ENCODE assay signal across 23 cellular contexts in genomic region chr22:17744430-17744829, GRCh38. TPM values are rescaled to one million over a fixed set of nuclear protein-coding genes. Genes with fewer than 3 reads are reported as not detected.
DNase-seq lines count a peak whose midpoint lies in the region; ATAC-seq and TF ChIP-seq lines count a peak whose summit lies in the region.
"Had no signal": no experiment of that assay in that cellular context is flagged by ENCODE, and none has a peak within 500 bp of the region (broad histone marks: within the 10 kb centered on the region; RNA-seq: fewer than 3 reads in every experiment).

No MANE protein-coding gene starts in this region.

- H3K4me1 Mint-ChIP-seq in natural killer cell (peaks cover 6 to 10% of the 10 kb centered on the region in 2 donors), mesothelial cell of epicardium (no peaks in the 10 kb centered on the region)
- peaks cover 0 to 9% of the 10 kb centered on the region in 2 donors for H3K4me1 Mint-ChIP-seq in natural killer cell treated with Interleukin-12 subunit alpha and Interleukin-12 subunit beta and Interleukin-15 and Interleukin-18, amount 100 ng/mL, for 72 hours (ENCODE audit: low read depth in 2 of 2)
- H3K4me1 Mint-ChIP-seq in activated naive CD8-positive, alpha-beta T cell treated with anti-CD3 and anti-CD28 coated beads, Interleukin-2, amount 50 U/mL, for 24 hours, result peaks cover 5% of the 10 kb centered on the region

- H3K9me2 ChIP-seq in OCI-LY7 (ENCODE audit: insufficient read depth, low read length), result no peaks in the 10 kb centered on the region

- H3K9me3 Mint-ChIP-seq in natural killer cell (no peaks in the 10 kb centered on the region), mesothelial cell of epicardium (no peaks in the 10 kb centered on the region)
- no peaks in the 10 kb centered on the region for H3K9me3 Mint-ChIP-seq in natural killer cell treated with Interleukin-12 subunit alpha and Interleukin-12 subunit beta and Interleukin-15 and Interleukin-18, amount 100 ng/mL, for 72 hours
- no peaks in the 10 kb centered on the region for H3K9me3 Mint-ChIP-seq in activated naive CD8-positive, alpha-beta T cell treated with anti-CD3 and anti-CD28 coated beads, Interleukin-2, amount 50 U/mL, for 24 hours
- H3K9me3 Mint-ChIP-seq: activated CD4-positive, alpha-beta memory T cell treated with anti-CD3 and anti-CD28 coated beads for 36 hours had no signal

- peaks cover 15% of the 10 kb centered on the region for H3K4me1 ChIP-seq in OCI-LY7 (ENCODE audit: insufficient read depth, low read length, poor library complexity, severe bottlenecking)
- H3K4me1 ChIP-seq in stomach, result peaks cover 0 to 19% (median 10%) of the 10 kb centered on the region in 4 donors
- peaks cover 6% of the 10 kb centered on the region for H3K4me1 ChIP-seq in vagina

- H3K27me3 Mint-ChIP-seq in natural killer cell (ENCODE audit: low read depth in 2 of 2) (no peaks in the 10 kb centered on the region), mesothelial cell of epicardium (ENCODE audit: low read depth) (no peaks in the 10 kb centered on the region)
- H3K27me3 Mint-ChIP-seq in natural killer cell treated with Interleukin-12 subunit alpha and Interleukin-12 subunit beta and Interleukin-15 and Interleukin-18, amount 100 ng/mL, for 72 hours, result no peaks in the 10 kb centered on the region
- no peaks in the 10 kb centered on the region for H3K27me3 Mint-ChIP-seq in activated naive CD8-positive, alpha-beta T cell treated with anti-CD3 and anti-CD28 coated beads, Interleukin-2, amount 50 U/mL, for 24 hours
- H3K27me3 Mint-ChIP-seq: activated CD4-positive, alpha-beta memory T cell treated with anti-CD3 and anti-CD28 coated beads for 36 hours; activated naive CD8-positive, alpha-beta T cell; B cell had no signal

- CTCF ChIA-PET in OCI-LY7 (lab: Charles Lee; ENCODE audit: unreplicated experiment), result interaction anchor here (0.5 to 1.4 kb wide), 3 partner anchors 28 to 239 kb away, joined by 3 to 6 read pairs (median 4); no protein-coding TSS in a partner anchor

- H3K27me3 ChIP-seq in stomach (no peaks in the 10 kb centered on the region), vagina (no peaks in the 10 kb centered on the region)
- H3K27me3 ChIP-seq: dorsolateral prefrontal cortex had no signal

- POLR2A ChIA-PET in OCI-LY7 (lab: Charles Lee), result interaction anchor here (2.0 kb wide), 1 partner anchor 33 kb away, joined by 7 read pairs; no protein-coding TSS in a partner anchor

- no peaks in the 10 kb centered on the region for H4K20me1 ChIP-seq in OCI-LY7 (ENCODE audit: insufficient read depth, low read length)

- no peaks in the 10 kb centered on the region for H3K36me3 Mint-ChIP-seq in natural killer cell
- H3K36me3 Mint-ChIP-seq in natural killer cell treated with Interleukin-12 subunit alpha and Interleukin-12 subunit beta and Interleukin-15 and Interleukin-18, amount 100 ng/mL, for 72 hours, result no peaks in the 10 kb centered on the region
- peaks cover 5% of the 10 kb centered on the region for H3K36me3 Mint-ChIP-seq in mesothelial cell of epicardium
- no peaks in the 10 kb centered on the region for H3K36me3 Mint-ChIP-seq in activated naive CD8-positive, alpha-beta T cell treated with anti-CD3 and anti-CD28 coated beads, Interleukin-2, amount 50 U/mL, for 24 hours (ENCODE audit: low read depth)
- H3K36me3 Mint-ChIP-seq: activated CD4-positive, alpha-beta memory T cell treated with anti-CD3 and anti-CD28 coated beads for 36 hours; activated naive CD8-positive, alpha-beta T cell had no signal

- no peak overlapping the region for H2AFZ ChIP-seq in OCI-LY7 (ENCODE audit: low read length)

- TF ChIP-seq CTCF in natural killer cell (IDR thresholded peaks at IDR 0.05) (no peak), OCI-LY7 (conservative IDR thresholded peaks at IDR 0.05; ENCODE audit: low read length) (no peak), mesothelial cell of epicardium (IDR thresholded peaks at IDR 0.05; ENCODE audit: unreplicated experiment) (no peak), stomach (IDR thresholded peaks at IDR 0.05) (no peak), vagina (IDR thresholded peaks at IDR 0.05) (no peak)

- no peaks in the 10 kb centered on the region for H3K79me2 ChIP-seq in OCI-LY7 (ENCODE audit: insufficient read depth, low read depth, low read length)

- H3K36me3 ChIP-seq in OCI-LY7 (ENCODE audit: insufficient read depth, low read length) (peaks cover 10% of the 10 kb centered on the region), stomach (peaks cover 0 to 19% (median 13%) of the 10 kb centered on the region in 4 donors), vagina (no peaks in the 10 kb centered on the region)
- H3K36me3 ChIP-seq: thoracic aorta had no signal

- TF ChIP-seq POLR2A in stomach (IDR thresholded peaks at IDR 0.05) (no peak), vagina (IDR thresholded peaks at IDR 0.05) (no peak)

- 41 to 66% (median 57%) methylated on average over 7 of the region's 7 CpGs for WGBS in stomach, 5 donors

- H3K4me2 ChIP-seq in OCI-LY7 (ENCODE audit: low read length), result peak overlapping the region; percentile 18; the same call in 1 of the 2 replicates

- H3K4me3 Mint-ChIP-seq in natural killer cell, result no peak overlapping the region
- no peak overlapping the region for H3K4me3 Mint-ChIP-seq in natural killer cell treated with Interleukin-12 subunit alpha and Interleukin-12 subunit beta and Interleukin-15 and Interleukin-18, amount 100 ng/mL, for 72 hours
- no peak overlapping the region for H3K4me3 Mint-ChIP-seq in mesothelial cell of epicardium
- H3K4me3 Mint-ChIP-seq in activated naive CD8-positive, alpha-beta T cell treated with anti-CD3 and anti-CD28 coated beads, Interleukin-2, amount 50 U/mL, for 24 hours, result no peak overlapping the region
- H3K4me3 Mint-ChIP-seq: activated CD4-positive, alpha-beta memory T cell treated with anti-CD3 and anti-CD28 coated beads for 36 hours; activated naive CD8-positive, alpha-beta T cell; B cell had no signal

- H3K27ac Mint-ChIP-seq in natural killer cell (peak overlapping the region; percentile 31 to 63), mesothelial cell of epicardium (peak overlapping the region; percentile 16)
- no peak overlapping the region for H3K27ac Mint-ChIP-seq in natural killer cell treated with Interleukin-12 subunit alpha and Interleukin-12 subunit beta and Interleukin-15 and Interleukin-18, amount 100 ng/mL, for 72 hours
- H3K27ac Mint-ChIP-seq in activated naive CD8-positive, alpha-beta T cell treated with anti-CD3 and anti-CD28 coated beads, Interleukin-2, amount 50 U/mL, for 24 hours, result no peak overlapping the region
- H3K27ac Mint-ChIP-seq: activated CD4-positive, alpha-beta memory T cell treated with anti-CD3 and anti-CD28 coated beads for 36 hours; activated naive CD8-positive, alpha-beta T cell; B cell had no signal

- BruUV-seq in OCI-LY7 (replicated peaks; lab: Mats Ljungman, UMichigan), result no TSS peak

- H3K4me3 ChIP-seq in OCI-LY7 (ENCODE audit: low read depth, low read length, poor library complexity, severe bottlenecking), result no peak overlapping the region
- H3K4me3 ChIP-seq in stomach, result no peak overlapping the region
- no peak overlapping the region for H3K4me3 ChIP-seq in vagina
- H3K4me3 ChIP-seq: lung, thoracic aorta had no signal

- no peak for ATAC-seq in natural killer cell
- no peak for ATAC-seq in natural killer cell treated with Interleukin-12 subunit alpha and Interleukin-12 subunit beta and Interleukin-15 and Interleukin-18, amount 100 ng/mL, for 72 hours
- no peak for ATAC-seq in activated naive CD8-positive, alpha-beta T cell treated with anti-CD3 and anti-CD28 coated beads, Interleukin-2, amount 50 U/mL, for 24 hours

- intact Hi-C loops in natural killer cell (cut with micrococcal nuclease) (loop anchor here (5.0 kb wide), 1 partner anchor 43 kb away; no protein-coding TSS in a partner anchor), OCI-LY7 (cut with micrococcal nuclease; ENCODE audit: unreplicated experiment) (no loop called here), stomach (cut with DNase I; ENCODE audit: low total_unique reads) (loop anchor here (10.0 kb wide), 1 partner anchor 190 kb away; no protein-coding TSS in a partner anchor), vagina (cut with DNase I) (no loop called here)

- DNase-seq in natural killer cell (no peak), OCI-LY7 (ENCODE audit: low spot score) (no peak), mesothelial cell of epicardium (ENCODE audit: low spot score in 2 of 2, unreplicated experiment in 2 of 2) (no peak), stomach (peak; percentile 47), vagina (ENCODE audit: extremely low spot score in 2 of 2) (no peak)
- DNase-seq in natural killer cell treated with Interleukin-12 subunit alpha and Interleukin-12 subunit beta and Interleukin-15 and Interleukin-18, amount 100 ng/mL, for 72 hours (ENCODE audit: low spot score), result no peak
- no peak for DNase-seq in stimulated activated CD4-positive, alpha-beta T cell treated with anti-CD3 and anti-CD28 coated beads, Interleukin-15, amount 100 ng/mL, for 24 hours
- no peak for DNase-seq in activated naive CD8-positive, alpha-beta T cell treated with anti-CD3 and anti-CD28 coated beads, Interleukin-2, amount 50 U/mL, for 24 hours
- DNase-seq: activated CD4-positive, alpha-beta memory T cell treated with anti-CD3 and anti-CD28 coated beads for 36 hours; activated CD4-positive, CD25-positive, alpha-beta regulatory T cell; glutamatergic neuron; NCI-H146; NCI-H2171 treated with DMSO at 0.1 percent for 48 hours; NCI-H526 treated with DMSO at 0.1 percent for 48 hours; OCI-M1; SHP77 treated with DMSO at 0.1 percent for 48 hours; stimulated activated CD4-positive, alpha-beta T cell treated with anti-CD3 and anti-CD28 coated beads, Interleukin-4, amount 100 ng/mL, for 24 hours; stimulated activated naive CD4-positive, alpha-beta T cell treated with Interleukin-2 at 50 U/mL for 16 hours had no signal

- TF ChIP-seq EP300 in stomach (IDR thresholded peaks at IDR 0.05), result no peak

- H3K27ac ChIP-seq in OCI-LY7 (ENCODE audit: low read depth, low read length, poor library complexity, severe bottlenecking) (no peak overlapping the region), stomach (no peak overlapping the region), vagina (no peak overlapping the region)
- H3K27ac ChIP-seq: thoracic aorta had no signal

- H3K9me3 ChIP-seq in OCI-LY7 (ENCODE audit: low read length) (no peaks in the 10 kb centered on the region), stomach (no peaks in the 10 kb centered on the region), vagina (no peaks in the 10 kb centered on the region)
- H3K9me3 ChIP-seq: thoracic aorta had no signal

RNA-seq across cellular contexts. Expression of gene BID, which starts 29.8 kb away (rescaled TPM):
- total RNA-seq in natural killer cell, result 10 to 100 TPM; 40.9 to 42.4 (median 42.3) TPM
- 10 to 100 TPM; 32.0 to 59.3 TPM for total RNA-seq in natural killer cell treated with Interleukin-12 subunit alpha and Interleukin-12 subunit beta and Interleukin-15 and Interleukin-18, amount 100 ng/mL, for 72 hours
- 59.9 and 87.8 TPM in 2 replicates for total RNA-seq in OCI-LY7 (2014; rRNA removed; shearing (Covaris generic))
- total RNA-seq in OCI-LY7 (2022), result 51.9 and 60.3 TPM in 2 replicates
- 29.9 to 33.6 TPM (median 31.7 TPM) in 3 replicates for total RNA-seq in mesothelial cell of epicardium
- 10 to 100 TPM in 4 of 5 donors, 1 to 10 TPM in 1; 1.2 to 50.9 (median 24.0) TPM for total RNA-seq in stomach
- polyA plus RNA-seq in stomach, result 10 to 100 TPM; 15.2 to 24.4 (median 15.3) TPM
- 36.3 TPM for total RNA-seq in vagina

Comparison
In these comparisons a context has a peak if more than half of its experiments do, and no peak if none do; other contexts are left out.
1. H3K27ac Mint-ChIP-seq: peak in natural killer cell (2 of 2) and mesothelial cell of epicardium (single experiment); none in natural killer cell treated with Interleukin-12 subunit alpha and Interleukin-12 subunit beta and Interleukin-15 and Interleukin-18, amount 100 ng/mL, for 72 hours (0 of 2) and activated naive CD8-positive, alpha-beta T cell treated with anti-CD3 and anti-CD28 coated beads, Interleukin-2, amount 50 U/mL, for 24 hours (single experiment).
2. intact Hi-C loops: an anchor here in natural killer cell (5.0 kb wide) and stomach (10.0 kb wide); none called in OCI-LY7 and vagina.